In the genomic region with DNA sequence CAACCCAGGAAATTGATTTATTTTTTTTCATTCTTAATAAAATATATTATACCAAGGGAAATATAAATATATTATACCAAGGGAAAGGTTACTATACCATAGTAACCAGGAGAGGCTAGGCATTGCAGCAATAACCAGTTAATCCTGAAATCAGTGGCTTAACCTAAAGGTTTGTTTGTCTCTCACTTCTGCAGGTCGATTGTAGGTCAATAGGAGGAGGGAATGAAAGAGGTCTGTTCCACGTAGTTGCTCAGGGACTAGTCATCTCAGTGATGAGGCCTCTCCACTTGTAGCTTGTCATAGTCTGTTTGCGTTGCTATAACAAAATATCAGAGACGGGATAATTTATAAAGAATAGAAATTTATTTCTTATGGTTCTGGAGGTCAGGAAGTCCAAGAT, we compare ENCODE assay signal across 26 cellular contexts.
"Had no signal": no experiment of that assay in that cellular context is flagged by ENCODE, and none has a peak within 500 bp of the region (broad histone marks: within the 10 kb centered on the region; RNA-seq: fewer than 3 reads in every experiment).

No MANE protein-coding gene starts in this region.

- H3K27me3 ChIP-seq: dorsolateral prefrontal cortex, left lung, right atrium auricular region, uterus had no signal

- ATAC-seq: activated CD4-positive, alpha-beta T cell treated with anti-CD3 and anti-CD28 coated beads for 36 hours; activated CD8-positive, alpha-beta T cell treated with anti-CD3 and anti-CD28 coated beads, Interleukin-2, amount 10 ng/mL, durations not matched to agents 7 days and 5 days; activated T-cell treated with anti-CD3 and anti-CD28 coated beads, Interleukin-2, amount 50 U/mL, for 72 hours; left lung; lower lobe of right lung; naive thymus-derived CD8-positive, alpha-beta T cell; stimulated activated memory B cell treated with anti-CD40 and anti-IgM and Interleukin-4, amounts not matched to agents 10 μg/mL and 1 μg/mL and 100 μg/mL, for 72 hours; stimulated activated naive CD8-positive, alpha-beta T cell treated with anti-CD3 and anti-CD28 coated beads, Interleukin-15, amount 100 ng/mL, for 72 hours had no signal

- H3K4me3 ChIP-seq: coronary artery, dorsolateral prefrontal cortex, left lung, lower lobe of right lung, right atrium auricular region, smooth muscle cell, uterus had no signal

- H3K4me1 ChIP-seq: left lung, lower lobe of right lung, right atrium auricular region, uterus had no signal

- H3K27ac ChIP-seq: coronary artery, dorsolateral prefrontal cortex, left lung, lower lobe of right lung, right atrium auricular region, uterus had no signal

- DNase-seq: activated CD4-positive, alpha-beta T cell treated with anti-CD3 and anti-CD28 coated beads for 36 hours; activated CD4-positive, CD25-positive, alpha-beta regulatory T cell; activated CD8-positive, alpha-beta T cell treated with anti-CD3 and anti-CD28 coated beads, Interleukin-2, amount 10 ng/mL, durations not matched to agents 7 days and 5 days; activated naive CD4-positive, alpha-beta T cell treated with Interleukin-2 at 50 U/mL for 16 hours; activated T-cell treated with anti-CD3 and anti-CD28 coated beads for 4 hours; activated T-cell treated with anti-CD3 and anti-CD28 coated beads, Interleukin-2, amount 50 U/mL, for 72 hours; aorta; dorsolateral prefrontal cortex; effector memory CD4-positive, alpha-beta T cell; erythroblast; foreskin melanocyte; left lung; lower lobe of right lung; mesenchymal stem cell; naive thymus-derived CD8-positive, alpha-beta T cell; nucleus accumbens; stimulated activated CD4-positive, alpha-beta T cell treated with anti-CD3 and anti-CD28 coated beads, Interleukin-1b, Interleukin-23, amount 100 ng/mL, for 48 hours; stimulated activated CD4-positive, alpha-beta T cell treated with anti-CD3 and anti-CD28 coated beads, Interleukin-4, amount 100 ng/mL, for 4 hours; stimulated activated CD8-positive, alpha-beta memory T cell treated with anti-CD3 and anti-CD28 coated beads, Interleukin-4, amount 100 ng/mL, for 48 hours; stimulated activated naive CD8-positive, alpha-beta T cell treated with anti-CD3 and anti-CD28 coated beads, Interleukin-15, amount 100 ng/mL, for 72 hours; substantia nigra; uterus had no signal

- H3K9me3 ChIP-seq: left lung, lower lobe of right lung, right atrium auricular region, uterus had no signal

- H3K36me3 ChIP-seq: left lung, lower lobe of right lung, right atrium auricular region, uterus had no signal

- H3K4me2 ChIP-seq: smooth muscle cell had no signal
